ENCODE assay signal across 8 cellular contexts in genomic region chrX:68432648-68433047, GRCh38. TPM values are rescaled to one million over a fixed set of nuclear protein-coding genes. Genes with fewer than 3 reads are reported as not detected.
A peak's percentile ranks its signal among the peaks of the same experiment; 100 is the strongest.
DNase-seq lines count a peak whose midpoint lies in the region; FAIRE-seq and TF ChIP-seq lines count a peak whose summit lies in the region.

No MANE protein-coding gene starts in this region.

- no peaks in the 10 kb centered on the region for H3K36me3 ChIP-seq in A673 (ENCODE audit: insufficient read depth, low read length, poor library complexity, severe bottlenecking)
- no peaks in the 10 kb centered on the region for H3K36me3 ChIP-seq in ectodermal cell (ENCODE audit: control insufficient read depth, insufficient read depth, low read length)

- no peaks in the 10 kb centered on the region for H3K4me1 ChIP-seq in A673 (ENCODE audit: insufficient read depth, low read length, poor library complexity, severe bottlenecking)
- no peaks in the 10 kb centered on the region for H3K4me1 ChIP-seq in ectodermal cell (ENCODE audit: control insufficient read depth, insufficient read depth, low read length)

- CTCF ChIA-PET in A673 (lab: Charles Lee) = no interaction called here

- WGBS in ectodermal cell, 2 experiments = 8 to 9% methylated on average over 12 of the region's 12 CpGs

- no peak for FAIRE-seq in GM12891 (lab: Jason Lieb, UNC)

- no peak for TF ChIP-seq POLR2A in GM12891 (IDR thresholded peaks at IDR 0.05; ENCODE audit: low read depth, low read length)

- no TSS peak for BruUV-seq in A673 (replicated peaks; lab: Mats Ljungman, UMichigan)

- TF ChIP-seq CTCF in A673 (conservative IDR thresholded peaks at IDR 0.05; ENCODE audit: low read depth, low read length) = no peak

- in situ Hi-C loops in G401 (cut with HindIII; ENCODE audit: low sequenced_read_pairs) = no loop called here

- H3K27ac ChIP-seq in A673 (ENCODE audit: low read depth, low read length, poor library complexity, severe bottlenecking) = no peak overlapping the region
- no peak overlapping the region for H3K27ac ChIP-seq in ectodermal cell (ENCODE audit: insufficient read depth, low read depth, low read length, poor library complexity, severe bottlenecking)

- H3K27me3 ChIP-seq in A673 (replicated peaks; ENCODE audit: insufficient read depth, low read depth, low read length, poor library complexity) (no peaks in the 10 kb centered on the region), ectodermal cell (ENCODE audit: control insufficient read depth, insufficient read depth, low read length, poor library complexity, severe bottlenecking) (no peaks in the 10 kb centered on the region)

- no peak for DNase-seq in A673 (ENCODE audit: low spot score)
- peak; percentile 8 for DNase-seq in NCI-H226
- peak; percentile 10 for DNase-seq in mucosa of gallbladder (ENCODE audit: low spot score)
- DNase-seq in activated effector memory CD4-positive, alpha-beta T cell treated with anti-CD3 and anti-CD28 coated beads, Interleukin-2, amount 50 U/mL, for 16 hours = no peak
- no peak for DNase-seq in GM12891 (ENCODE audit: insufficient read length, low spot score)
- DNase-seq in G401 (ENCODE audit: low spot score) = no peak
- DNase-seq in stimulated activated CD4-positive, alpha-beta T cell treated with anti-CD3 and anti-CD28 coated beads, Interleukin-1b, Interleukin-23, amount 100 ng/mL, for 48 hours = no peak

- H3K4me3 ChIP-seq in A673 (ENCODE audit: low read depth, low read length, poor library complexity, severe bottlenecking) (peak overlapping the region; percentile 55), ectodermal cell (ENCODE audit: insufficient read depth, low read depth, low read length) (peak overlapping the region; percentile 62)

- intact Hi-C loops in A673 (cut with micrococcal nuclease; ENCODE audit: unreplicated experiment) = no loop called here

- POLR2A ChIA-PET in A673 (lab: Charles Lee; ENCODE audit: low non-redundant PET) = no interaction called here

- H3K9me3 ChIP-seq in A673 (ENCODE audit: low read depth, low read length, poor library complexity, severe bottlenecking) = no peaks in the 10 kb centered on the region
- no peaks in the 10 kb centered on the region for H3K9me3 ChIP-seq in ectodermal cell (ENCODE audit: control insufficient read depth, low read length)

TF ChIP-seq in GM12891, 5 proteins besides CTCF, POLR2A, EP300 and RAD21:
- no peak for TF ChIP-seq PAX5 (IDR thresholded peaks at IDR 0.05; ENCODE audit: insufficient read depth, low read length, severe bottlenecking)
- no peak for TF ChIP-seq POLR2AphosphoS5 (IDR thresholded peaks at IDR 0.05; ENCODE audit: low read depth, low read length)
- no peak for TF ChIP-seq TAF1 (IDR thresholded peaks at IDR 0.05; ENCODE audit: low read depth, low read length)
- no peak for TF ChIP-seq POU2F2 (IDR thresholded peaks at IDR 0.05; ENCODE audit: low read depth, low read length)
- no peak for TF ChIP-seq SPI1 (IDR thresholded peaks at IDR 0.05; ENCODE audit: low read depth, low read length)
TF ChIP-seq in GM12891: peak in this region for 0.

RNA-seq across cellular contexts. Expression of gene OPHN1, which starts 0.6 kb away (rescaled TPM):
- 3.3 and 3.5 TPM in 2 replicates for total RNA-seq in A673 (2021)
- polyA plus RNA-seq in ectodermal cell (2013, experiment 1 of 4) = 3.4 TPM
- polyA plus RNA-seq in ectodermal cell (2013, experiment 2 of 4) = 3.5 TPM
- polyA plus RNA-seq in ectodermal cell (2013, experiment 3 of 4) = 6.8 TPM
- polyA plus RNA-seq in ectodermal cell (2013, experiment 4 of 4) = 4.5 TPM
- 7.6 TPM for total RNA-seq in mucosa of gallbladder
- not detected for polyA plus RNA-seq in GM12891 (2012; ENCODE audit: low read depth, missing spikeins)
- 1.7 and 3.9 TPM in 2 replicates for total RNA-seq in G401 (2014; rRNA removed; shearing (Covaris generic))

Comparison
In these comparisons a context has a peak if more than half of its experiments do, and no peak if none do; other contexts are left out.
1. DNase-seq: peak in NCI-H226 (single experiment) and mucosa of gallbladder (single experiment); none in A673 (single experiment), activated effector memory CD4-positive, alpha-beta T cell treated with anti-CD3 and anti-CD28 coated beads, Interleukin-2, amount 50 U/mL, for 16 hours (single experiment), GM12891 (single experiment), G401 (single experiment) and stimulated activated CD4-positive, alpha-beta T cell treated with anti-CD3 and anti-CD28 coated beads, Interleukin-1b, Interleukin-23, amount 100 ng/mL, for 48 hours (single experiment).